In genomic region chr7:15625456-15625855, GRCh38 we compare ENCODE assay signal across 18 cellular contexts.
"Had no signal": no experiment of that assay in that cellular context is flagged by ENCODE, and none has a peak within 500 bp of the region (broad histone marks: within the 10 kb centered on the region; RNA-seq: fewer than 3 reads in every experiment).

No MANE protein-coding gene starts in this region.

- ATAC-seq: activated CD8-positive, alpha-beta memory T cell treated with anti-CD3 and anti-CD28 coated beads, Interleukin-2, amount 10 ng/mL, durations not matched to agents 7 days and 5 days; esophagus mucosa; left lung; natural killer cell treated with Interleukin-12 subunit alpha and Interleukin-12 subunit beta and Interleukin-15 and Interleukin-18, amount 100 ng/mL, for 72 hours; sciatic nerve; SK-N-SH treated with all-trans-retinoic acid at 6 μM for 48 hours; stimulated activated naive CD8-positive, alpha-beta T cell treated with anti-CD3 and anti-CD28 coated beads, Interleukin-15, amount 100 ng/mL, for 72 hours had no signal

- H3K27me3 Mint-ChIP-seq: activated CD8-positive, alpha-beta memory T cell treated with anti-CD3 and anti-CD28 coated beads, Interleukin-2, amount 10 ng/mL, durations not matched to agents 7 days and 5 days; activated naive CD8-positive, alpha-beta T cell treated with anti-CD3 and anti-CD28 coated beads for 36 hours; activated T-cell treated with anti-CD3 and anti-CD28 coated beads, Interleukin-2, amount 50 U/mL, for 24 hours; dendritic cell treated with granulocyte-macrophage colony-stimulating factor and Interleukin-4, amounts not matched to agents 40 ng/mL and 50 ng/mL, for 4 days; natural killer cell treated with Interleukin-12 subunit alpha and Interleukin-12 subunit beta and Interleukin-15 and Interleukin-18, amount 100 ng/mL, for 72 hours; stimulated activated naive CD8-positive, alpha-beta T cell treated with anti-CD3 and anti-CD28 coated beads, Interleukin-15, amount 100 ng/mL, for 72 hours had no signal

- H3K4me1 Mint-ChIP-seq: activated CD8-positive, alpha-beta memory T cell treated with anti-CD3 and anti-CD28 coated beads, Interleukin-2, amount 10 ng/mL, durations not matched to agents 7 days and 5 days; activated naive CD8-positive, alpha-beta T cell treated with anti-CD3 and anti-CD28 coated beads for 36 hours; stimulated activated naive CD8-positive, alpha-beta T cell treated with anti-CD3 and anti-CD28 coated beads, Interleukin-15, amount 100 ng/mL, for 72 hours had no signal

- H3K4me1 ChIP-seq: left lung had no signal

- H3K27ac ChIP-seq: left lung, thoracic aorta had no signal

- H3K27ac Mint-ChIP-seq: activated CD8-positive, alpha-beta memory T cell treated with anti-CD3 and anti-CD28 coated beads, Interleukin-2, amount 10 ng/mL, durations not matched to agents 7 days and 5 days; activated naive CD8-positive, alpha-beta T cell treated with anti-CD3 and anti-CD28 coated beads for 36 hours; activated T-cell treated with anti-CD3 and anti-CD28 coated beads, Interleukin-2, amount 50 U/mL, for 24 hours; dendritic cell treated with granulocyte-macrophage colony-stimulating factor and Interleukin-4, amounts not matched to agents 40 ng/mL and 50 ng/mL, for 4 days; natural killer cell treated with Interleukin-12 subunit alpha and Interleukin-12 subunit beta and Interleukin-15 and Interleukin-18, amount 100 ng/mL, for 72 hours; stimulated activated naive CD8-positive, alpha-beta T cell treated with anti-CD3 and anti-CD28 coated beads, Interleukin-15, amount 100 ng/mL, for 72 hours; T-helper 1 cell treated with Interleukin-12 subunit alpha and Interleukin-12 subunit beta and Interleukin-4 antibody, amounts not matched to agents 30 μg/mL and 1 μg/mL, for 36 hours had no signal

- H3K4me3 ChIP-seq: left lung, thoracic aorta had no signal

- H3K36me3 Mint-ChIP-seq: activated CD8-positive, alpha-beta memory T cell treated with anti-CD3 and anti-CD28 coated beads, Interleukin-2, amount 10 ng/mL, durations not matched to agents 7 days and 5 days; activated naive CD8-positive, alpha-beta T cell treated with anti-CD3 and anti-CD28 coated beads for 36 hours; natural killer cell treated with Interleukin-12 subunit alpha and Interleukin-12 subunit beta and Interleukin-15 and Interleukin-18, amount 100 ng/mL, for 72 hours had no signal

- H3K9me3 ChIP-seq: left lung had no signal

- DNase-seq: activated CD4-positive, alpha-beta T cell treated with anti-CD3 and anti-CD28 coated beads, Interleukin-2, amount 50 U/mL, for 48 hours; activated CD8-positive, alpha-beta memory T cell treated with anti-CD3 and anti-CD28 coated beads, Interleukin-2, amount 10 ng/mL, durations not matched to agents 7 days and 5 days; activated gamma-delta T cell; activated naive CD8-positive, alpha-beta T cell treated with anti-CD3 and anti-CD28 coated beads for 36 hours; activated T-cell treated with anti-CD3 and anti-CD28 coated beads, Interleukin-2, amount 50 U/mL, for 24 hours; anterior cingulate cortex; caudate nucleus; left lung; stimulated activated CD4-positive, alpha-beta T cell treated with anti-CD3 and anti-CD28 coated beads, Interleukin-4, amount 100 ng/mL, for 1 hour; stimulated activated naive CD8-positive, alpha-beta T cell treated with anti-CD3 and anti-CD28 coated beads, Interleukin-15, amount 100 ng/mL, for 72 hours had no signal

- H3K9me3 Mint-ChIP-seq: activated naive CD8-positive, alpha-beta T cell treated with anti-CD3 and anti-CD28 coated beads for 36 hours; dendritic cell treated with granulocyte-macrophage colony-stimulating factor and Interleukin-4, amounts not matched to agents 40 ng/mL and 50 ng/mL, for 4 days; T-helper 1 cell treated with Interleukin-12 subunit alpha and Interleukin-12 subunit beta and Interleukin-4 antibody, amounts not matched to agents 30 μg/mL and 1 μg/mL, for 36 hours had no signal

- H3K4me3 Mint-ChIP-seq: activated CD8-positive, alpha-beta memory T cell treated with anti-CD3 and anti-CD28 coated beads, Interleukin-2, amount 10 ng/mL, durations not matched to agents 7 days and 5 days; activated naive CD8-positive, alpha-beta T cell treated with anti-CD3 and anti-CD28 coated beads for 36 hours; activated T-cell treated with anti-CD3 and anti-CD28 coated beads, Interleukin-2, amount 50 U/mL, for 24 hours; dendritic cell treated with granulocyte-macrophage colony-stimulating factor and Interleukin-4, amounts not matched to agents 40 ng/mL and 50 ng/mL, for 4 days; natural killer cell treated with Interleukin-12 subunit alpha and Interleukin-12 subunit beta and Interleukin-15 and Interleukin-18, amount 100 ng/mL, for 72 hours; stimulated activated naive CD8-positive, alpha-beta T cell treated with anti-CD3 and anti-CD28 coated beads, Interleukin-15, amount 100 ng/mL, for 72 hours; T-helper 1 cell treated with Interleukin-12 subunit alpha and Interleukin-12 subunit beta and Interleukin-4 antibody, amounts not matched to agents 30 μg/mL and 1 μg/mL, for 36 hours had no signal

- H3K27me3 ChIP-seq: left lung had no signal

- FAIRE-seq: TTC549 had no signal

- H3K36me3 ChIP-seq: left lung, thoracic aorta had no signal
